Comparison of ENCODE assay signal across 19 cellular contexts in genomic region chr20:774016-774679, GRCh38. TPM values are rescaled to one million over a fixed set of nuclear protein-coding genes. Genes with fewer than 3 reads are reported as not detected.
A peak's percentile ranks its signal among the peaks of the same experiment; 100 is the strongest.
DNase-seq lines count a peak whose midpoint lies in the region; ATAC-seq and TF ChIP-seq lines count a peak whose summit lies in the region.
"Had no signal": no experiment of that assay in that cellular context is flagged by ENCODE, and none has a peak within 500 bp of the region (broad histone marks: within the 10 kb centered on the region; RNA-seq: fewer than 3 reads in every experiment).

No MANE protein-coding gene starts in this region.

- ATAC-seq in GM19395 (IDR thresholded peaks at IDR 0.05; ENCODE audit: unreplicated experiment) = no peak
- ATAC-seq in GM21737 (IDR thresholded peaks at IDR 0.05; ENCODE audit: unreplicated experiment) = no peak
- ATAC-seq in HG02970 (IDR thresholded peaks at IDR 0.05; ENCODE audit: low FRiP score, unreplicated experiment) = no peak
- ATAC-seq: A549 had no signal

- DNase-seq in OCI-M1 (lab: John Stamatoyannopoulos, UW) = peak; percentile 94
- DNase-seq in cerebellum (ENCODE audit: low spot score) = peak; percentile 51
- no peak for DNase-seq in T-helper 9 cell
- DNase-seq: Calu3; CD4-positive, CD25-positive, alpha-beta regulatory T cell; DND-41; GF-D8; GOT3; NCI-H1105; NCI-H1694 treated with DMSO at 0.1 percent for 48 hours; NCI-H510A; T-helper 1 cell had no signal

- H3K4me2 ChIP-seq in BLaER1 (peak overlapping the region; percentile 41), Loucy (ENCODE audit: low read depth, low read length, poor library complexity, severe bottlenecking) (peak overlapping the region; percentile 46)
- H3K4me2 ChIP-seq: A549 had no signal

- no peaks in the 10 kb centered on the region for H3F3A ChIP-seq in Loucy (ENCODE audit: low read depth)

- H4K20me1 ChIP-seq in BLaER1 = no peaks in the 10 kb centered on the region
- no peaks in the 10 kb centered on the region for H4K20me1 ChIP-seq in Loucy (ENCODE audit: insufficient read depth, low read length, poor library complexity, severe bottlenecking)

- no peak overlapping the region for H3K4me3 ChIP-seq in BLaER1
- no peak overlapping the region for H3K4me3 ChIP-seq in Loucy (ENCODE audit: low read length, poor library complexity, severe bottlenecking)
- H3K4me3 ChIP-seq: A549 had no signal

- H3K9ac ChIP-seq in BLaER1 (no peak overlapping the region), Loucy (ENCODE audit: low read depth, low read length, poor library complexity, severe bottlenecking) (peak overlapping the region; percentile 44)

- H3K36me3 ChIP-seq in BLaER1 = no peaks in the 10 kb centered on the region
- H3K36me3 ChIP-seq in Loucy (ENCODE audit: insufficient read depth, low read length) = no peaks in the 10 kb centered on the region

- H3K27me3 ChIP-seq in BLaER1 (no peaks in the 10 kb centered on the region), Loucy (ENCODE audit: insufficient read depth, low read length, poor library complexity, severe bottlenecking) (no peaks in the 10 kb centered on the region)

- TF ChIP-seq CTCF in Loucy (conservative IDR thresholded peaks at IDR 0.05; ENCODE audit: low read length) = no peak

- peaks cover 25% of the 10 kb centered on the region for H3K4me1 ChIP-seq in BLaER1
- peaks cover 22% of the 10 kb centered on the region for H3K4me1 ChIP-seq in Loucy (ENCODE audit: insufficient read depth, low read length, poor library complexity, severe bottlenecking)

- H3K9me3 ChIP-seq in BLaER1 (peaks cover 4% of the 10 kb centered on the region), Loucy (ENCODE audit: insufficient read depth, low read depth, low read length) (no peaks in the 10 kb centered on the region)

- no peaks in the 10 kb centered on the region for H3K9me2 ChIP-seq in Loucy (replicated peaks; ENCODE audit: low read depth, low read length)

- H3K79me2 ChIP-seq in Loucy (ENCODE audit: insufficient read depth, low read length) = no peaks in the 10 kb centered on the region

- H3K27ac ChIP-seq in BLaER1 = peak overlapping the region; percentile 32; the same call in 1 of the 2 replicates
- H3K27ac ChIP-seq: A549, RWPE1 had no signal

- H2AFZ ChIP-seq in Loucy (ENCODE audit: low read length) = peak overlapping the region; percentile 46; the same call in 1 of the 2 replicates

RNA-seq across cellular contexts. Expression of gene SLC52A3, which starts 5.8 kb away (rescaled TPM):
- total RNA-seq in cerebellum = 0.36 TPM
- total RNA-seq: CD4-positive, CD25-positive, alpha-beta regulatory T cell had no signal

RNA-seq across cellular contexts. Expression of gene FAM110A, which starts 59.4 kb away (rescaled TPM):
- total RNA-seq in cerebellum = 3.5 TPM
